ENCODE assay signal across 1 cellular context in genomic region chr17:57109393-57110151, GRCh38.
TF ChIP-seq lines count a peak whose summit lies in the region.

No MANE protein-coding gene starts in this region.

TF ChIP-seq in HepG2, 621 proteins besides CTCF, POLR2A, EP300 and RAD21 (continued from another document and continues in another):
- TF ChIP-seq, protein P1, sequence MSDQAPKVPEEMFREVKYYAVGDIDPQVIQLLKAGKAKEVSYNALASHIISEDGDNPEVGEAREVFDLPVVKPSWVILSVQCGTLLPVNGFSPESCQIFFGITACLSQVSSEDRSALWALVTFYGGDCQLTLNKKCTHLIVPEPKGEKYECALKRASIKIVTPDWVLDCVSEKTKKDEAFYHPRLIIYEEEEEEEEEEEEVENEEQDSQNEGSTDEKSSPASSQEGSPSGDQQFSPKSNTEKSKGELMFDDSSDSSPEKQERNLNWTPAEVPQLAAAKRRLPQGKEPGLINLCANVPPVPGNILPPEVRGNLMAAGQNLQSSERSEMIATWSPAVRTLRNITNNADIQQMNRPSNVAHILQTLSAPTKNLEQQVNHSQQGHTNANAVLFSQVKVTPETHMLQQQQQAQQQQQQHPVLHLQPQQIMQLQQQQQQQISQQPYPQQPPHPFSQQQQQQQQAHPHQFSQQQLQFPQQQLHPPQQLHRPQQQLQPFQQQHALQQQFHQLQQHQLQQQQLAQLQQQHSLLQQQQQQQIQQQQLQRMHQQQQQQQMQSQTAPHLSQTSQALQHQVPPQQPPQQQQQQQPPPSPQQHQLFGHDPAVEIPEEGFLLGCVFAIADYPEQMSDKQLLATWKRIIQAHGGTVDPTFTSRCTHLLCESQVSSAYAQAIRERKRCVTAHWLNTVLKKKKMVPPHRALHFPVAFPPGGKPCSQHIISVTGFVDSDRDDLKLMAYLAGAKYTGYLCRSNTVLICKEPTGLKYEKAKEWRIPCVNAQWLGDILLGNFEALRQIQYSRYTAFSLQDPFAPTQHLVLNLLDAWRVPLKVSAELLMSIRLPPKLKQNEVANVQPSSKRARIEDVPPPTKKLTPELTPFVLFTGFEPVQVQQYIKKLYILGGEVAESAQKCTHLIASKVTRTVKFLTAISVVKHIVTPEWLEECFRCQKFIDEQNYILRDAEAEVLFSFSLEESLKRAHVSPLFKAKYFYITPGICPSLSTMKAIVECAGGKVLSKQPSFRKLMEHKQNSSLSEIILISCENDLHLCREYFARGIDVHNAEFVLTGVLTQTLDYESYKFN (CRISPR knock-in tag; conservative IDR thresholded peaks at IDR 0.05), result peak; percentile 52
- TF ChIP-seq ISX (CRISPR knock-in tag; conservative IDR thresholded peaks at IDR 0.05) (no peak), EZH2 (conservative IDR thresholded peaks at IDR 0.05; ENCODE audit: low read depth, low read length) (no peak), ZBTB42 (CRISPR knock-in tag; IDR thresholded peaks at IDR 0.05) (no peak), ZBTB8A (CRISPR knock-in tag; IDR thresholded peaks at IDR 0.05; ENCODE audit: borderline replicate concordance, low read depth) (no peak), TCF12 (IDR thresholded peaks at IDR 0.05) (no peak), TCF12 (CRISPR knock-in tag; IDR thresholded peaks at IDR 0.05) (no peak), MAFK (conservative IDR thresholded peaks at IDR 0.05 in 1 of 2, IDR thresholded peaks at IDR 0.05 in 1 of 2; ENCODE audit: low read length in 2 of 2) (no peak), ZNF792 (CRISPR knock-in tag; IDR thresholded peaks at IDR 0.05) (no peak), KLF16 (CRISPR knock-in tag; IDR thresholded peaks at IDR 0.05) (no peak), MIER2 (CRISPR knock-in tag; IDR thresholded peaks at IDR 0.05) (no peak), STAT5B (CRISPR knock-in tag; IDR thresholded peaks at IDR 0.05) (no peak), ARID4A (CRISPR knock-in tag; IDR thresholded peaks at IDR 0.05; ENCODE audit: borderline replicate concordance) (peak; percentile 26; the same call in 1 of the 2 replicates), ZBTB26 (CRISPR knock-in tag; IDR thresholded peaks at IDR 0.05; ENCODE audit: borderline replicate concordance) (0 out of 2 replicates have a peak, but pooled peaks have one; percentile 15), HHEX (CRISPR knock-in tag; IDR thresholded peaks at IDR 0.05) (no peak), FOXC1 (CRISPR knock-in tag; IDR thresholded peaks at IDR 0.05; ENCODE audit: borderline replicate concordance) (no peak; the same call in 1 of the 2 replicates), ZIK1 (CRISPR knock-in tag; IDR thresholded peaks at IDR 0.05; ENCODE audit: borderline replicate concordance, low read depth) (no peak), SP5 (CRISPR knock-in tag; IDR thresholded peaks at IDR 0.05; ENCODE audit: borderline replicate concordance, low read depth) (no peak), TOPORS (CRISPR knock-in tag; IDR thresholded peaks at IDR 0.05) (no peak), TFDP1 (CRISPR knock-in tag; IDR thresholded peaks at IDR 0.05; ENCODE audit: borderline replicate concordance) (no peak), ARNT (IDR thresholded peaks at IDR 0.05) (no peak), TEAD3 (CRISPR knock-in tag; optimal IDR thresholded peaks at IDR 0.05; ENCODE audit: borderline replicate concordance) (no peak), DR1 (CRISPR knock-in tag; IDR thresholded peaks at IDR 0.05) (no peak), ZNF407 (CRISPR knock-in tag; IDR thresholded peaks at IDR 0.05; ENCODE audit: not compliant biosample characterization) (no peak), ZNF383 (CRISPR knock-in tag; IDR thresholded peaks at IDR 0.05; ENCODE audit: borderline replicate concordance) (no peak), ZNF7 (CRISPR knock-in tag; IDR thresholded peaks at IDR 0.05) (no peak), ZNF10 (CRISPR knock-in tag; IDR thresholded peaks at IDR 0.05; ENCODE audit: borderline replicate concordance, low read depth) (no peak), NFYB (CRISPR knock-in tag; IDR thresholded peaks at IDR 0.05) (no peak)
- TF ChIP-seq, protein P2, sequence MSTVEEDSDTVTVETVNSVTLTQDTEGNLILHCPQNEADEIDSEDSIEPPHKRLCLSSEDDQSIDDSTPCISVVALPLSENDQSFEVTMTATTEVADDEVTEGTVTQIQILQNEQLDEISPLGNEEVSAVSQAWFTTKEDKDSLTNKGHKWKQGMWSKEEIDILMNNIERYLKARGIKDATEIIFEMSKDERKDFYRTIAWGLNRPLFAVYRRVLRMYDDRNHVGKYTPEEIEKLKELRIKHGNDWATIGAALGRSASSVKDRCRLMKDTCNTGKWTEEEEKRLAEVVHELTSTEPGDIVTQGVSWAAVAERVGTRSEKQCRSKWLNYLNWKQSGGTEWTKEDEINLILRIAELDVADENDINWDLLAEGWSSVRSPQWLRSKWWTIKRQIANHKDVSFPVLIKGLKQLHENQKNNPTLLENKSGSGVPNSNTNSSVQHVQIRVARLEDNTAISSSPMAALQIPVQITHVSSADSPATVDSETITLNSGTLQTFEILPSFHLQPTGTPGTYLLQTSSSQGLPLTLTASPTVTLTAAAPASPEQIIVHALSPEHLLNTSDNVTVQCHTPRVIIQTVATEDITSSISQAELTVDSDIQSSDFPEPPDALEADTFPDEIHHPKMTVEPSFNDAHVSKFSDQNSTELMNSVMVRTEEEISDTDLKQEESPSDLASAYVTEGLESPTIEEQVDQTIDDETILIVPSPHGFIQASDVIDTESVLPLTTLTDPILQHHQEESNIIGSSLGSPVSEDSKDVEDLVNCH (CRISPR knock-in tag; IDR thresholded peaks at IDR 0.05), result no peak
- TF ChIP-seq, protein P3, sequence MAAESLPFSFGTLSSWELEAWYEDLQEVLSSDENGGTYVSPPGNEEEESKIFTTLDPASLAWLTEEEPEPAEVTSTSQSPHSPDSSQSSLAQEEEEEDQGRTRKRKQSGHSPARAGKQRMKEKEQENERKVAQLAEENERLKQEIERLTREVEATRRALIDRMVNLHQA (CRISPR knock-in tag; IDR thresholded peaks at IDR 0.05), result no peak
- TF ChIP-seq, protein P4, sequence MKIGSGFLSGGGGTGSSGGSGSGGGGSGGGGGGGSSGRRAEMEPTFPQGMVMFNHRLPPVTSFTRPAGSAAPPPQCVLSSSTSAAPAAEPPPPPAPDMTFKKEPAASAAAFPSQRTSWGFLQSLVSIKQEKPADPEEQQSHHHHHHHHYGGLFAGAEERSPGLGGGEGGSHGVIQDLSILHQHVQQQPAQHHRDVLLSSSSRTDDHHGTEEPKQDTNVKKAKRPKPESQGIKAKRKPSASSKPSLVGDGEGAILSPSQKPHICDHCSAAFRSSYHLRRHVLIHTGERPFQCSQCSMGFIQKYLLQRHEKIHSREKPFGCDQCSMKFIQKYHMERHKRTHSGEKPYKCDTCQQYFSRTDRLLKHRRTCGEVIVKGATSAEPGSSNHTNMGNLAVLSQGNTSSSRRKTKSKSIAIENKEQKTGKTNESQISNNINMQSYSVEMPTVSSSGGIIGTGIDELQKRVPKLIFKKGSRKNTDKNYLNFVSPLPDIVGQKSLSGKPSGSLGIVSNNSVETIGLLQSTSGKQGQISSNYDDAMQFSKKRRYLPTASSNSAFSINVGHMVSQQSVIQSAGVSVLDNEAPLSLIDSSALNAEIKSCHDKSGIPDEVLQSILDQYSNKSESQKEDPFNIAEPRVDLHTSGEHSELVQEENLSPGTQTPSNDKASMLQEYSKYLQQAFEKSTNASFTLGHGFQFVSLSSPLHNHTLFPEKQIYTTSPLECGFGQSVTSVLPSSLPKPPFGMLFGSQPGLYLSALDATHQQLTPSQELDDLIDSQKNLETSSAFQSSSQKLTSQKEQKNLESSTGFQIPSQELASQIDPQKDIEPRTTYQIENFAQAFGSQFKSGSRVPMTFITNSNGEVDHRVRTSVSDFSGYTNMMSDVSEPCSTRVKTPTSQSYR (CRISPR knock-in tag; IDR thresholded peaks at IDR 0.05; ENCODE audit: borderline replicate concordance), result peak; percentile 23; the same call in 1 of the 2 replicates
